ENCODE assay signal across 9 cellular contexts in the genomic region with DNA sequence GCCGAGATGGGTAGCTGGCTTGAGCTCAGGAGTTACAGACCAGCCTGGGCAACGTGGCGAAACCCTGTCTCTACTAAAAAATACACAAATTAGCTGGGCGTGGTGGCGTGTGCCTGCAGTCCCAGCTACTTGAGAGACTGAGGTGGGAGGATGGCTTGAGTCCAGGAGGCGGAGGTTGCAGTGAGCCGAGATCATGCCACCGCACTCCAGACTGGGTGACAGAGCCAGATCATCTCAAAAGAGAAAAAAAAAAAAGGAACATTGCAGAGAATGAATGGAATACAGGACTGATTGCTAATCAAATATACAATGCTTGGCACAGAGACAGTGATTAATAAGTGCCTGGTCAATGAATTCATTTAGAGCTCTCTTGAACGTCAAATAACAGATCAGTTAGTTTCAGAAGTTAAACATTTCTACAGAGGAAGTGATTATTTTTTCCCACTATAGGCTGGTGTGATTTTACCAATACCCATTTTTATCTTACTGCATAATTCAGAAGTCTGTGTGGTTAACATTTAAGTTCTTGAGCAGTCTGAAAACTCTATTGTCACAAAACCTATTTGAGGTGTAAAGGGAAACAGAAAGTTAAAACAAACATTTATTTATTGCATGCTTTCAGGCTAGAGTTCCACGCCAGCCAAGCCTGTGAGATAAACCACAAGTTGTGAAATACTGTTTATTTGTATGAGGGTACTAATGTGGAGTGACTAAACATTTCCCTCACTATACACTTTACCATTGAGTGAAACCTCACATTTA. TPM values are rescaled to one million over a fixed set of nuclear protein-coding genes. Genes with fewer than 3 reads are reported as not detected.
DNase-seq lines count a peak whose midpoint lies in the region; ATAC-seq and TF ChIP-seq lines count a peak whose summit lies in the region.
"Had no signal": no experiment of that assay in that cellular context is flagged by ENCODE, and none has a peak within 500 bp of the region (broad histone marks: within the 10 kb centered on the region; RNA-seq: fewer than 3 reads in every experiment).

No MANE protein-coding gene starts in this region.

- peak; percentile 43 for DNase-seq in colonic mucosa
- DNase-seq in upper lobe of right lung, result peak; percentile 83
- no peak for DNase-seq in head of caudate nucleus
- no peak for DNase-seq in dorsolateral prefrontal cortex
- no peak for DNase-seq in activated naive CD4-positive, alpha-beta T cell treated with Interleukin-2 at 50 U/mL for 16 hours

- intact Hi-C loops in colonic mucosa (cut with DNase I), result no loop called here
- intact Hi-C loops in upper lobe of right lung (cut with DNase I), result no loop called here
- intact Hi-C loops in head of caudate nucleus (cut with DNase I), result loop anchor here (10.0 kb wide), 1 partner anchor 115 kb away; no protein-coding TSS in a partner anchor
- intact Hi-C loops in dorsolateral prefrontal cortex (cut with DNase I), result no loop called here

- H3K36me3 ChIP-seq in colonic mucosa (no peaks in the 10 kb centered on the region), upper lobe of right lung (no peaks in the 10 kb centered on the region)
- H3K36me3 ChIP-seq: upper lobe of left lung had no signal

- H3K27ac ChIP-seq in colonic mucosa (no peak overlapping the region), upper lobe of right lung (no peak overlapping the region), dorsolateral prefrontal cortex (no peak overlapping the region)

- TF ChIP-seq CTCF in colonic mucosa (IDR thresholded peaks at IDR 0.05), result no peak
- TF ChIP-seq CTCF in upper lobe of right lung (IDR thresholded peaks at IDR 0.05), result no peak
- TF ChIP-seq CTCF in dorsolateral prefrontal cortex (IDR thresholded peaks at IDR 0.05 in 54 of 56, conservative IDR thresholded peaks at IDR 0.05 in 2 of 56; ENCODE audit: low read depth in 1 of 56, partially characterized antibody in 56 of 56), result no peak

- H3K9ac ChIP-seq in colonic mucosa (ENCODE audit: low read depth in 2 of 2, low read length in 2 of 2), result no peak overlapping the region

- ATAC-seq in GM21423 (IDR thresholded peaks at IDR 0.05; ENCODE audit: unreplicated experiment) (peak; percentile 88), HG03521 (IDR thresholded peaks at IDR 0.05; ENCODE audit: unreplicated experiment) (peak; percentile 85), upper lobe of right lung (peak; percentile 87)

- H3K9me3 ChIP-seq in colonic mucosa (no peaks in the 10 kb centered on the region), upper lobe of right lung (no peaks in the 10 kb centered on the region)
- H3K9me3 ChIP-seq: upper lobe of left lung had no signal

- peak overlapping the region; percentile 23; the same call in 1 of the 2 replicates for H3K4me3 ChIP-seq in GM08714 (ENCODE audit: low read length)
- peak overlapping the region; percentile 9 for H3K4me3 ChIP-seq in colonic mucosa
- H3K4me3 ChIP-seq in upper lobe of right lung, result peak overlapping the region; percentile 4
- H3K4me3 ChIP-seq in dorsolateral prefrontal cortex, result peak overlapping the region in 3 of 59 donors; percentile 17 to 26 (median 24)

- H3K4me1 ChIP-seq in colonic mucosa (no peaks in the 10 kb centered on the region), upper lobe of right lung (no peaks in the 10 kb centered on the region)

- H3K27me3 ChIP-seq in colonic mucosa (no peaks in the 10 kb centered on the region), upper lobe of right lung (no peaks in the 10 kb centered on the region), dorsolateral prefrontal cortex (peaks cover 0 to 13% (median 0%) of the 10 kb centered on the region in 45 donors)
- H3K27me3 ChIP-seq: upper lobe of left lung had no signal

RNA-seq across cellular contexts. Expression of gene TBC1D4, which starts 7.7 kb away (rescaled TPM):
- total RNA-seq in colonic mucosa (10 to 100 TPM; 16.7 to 27.9 TPM), upper lobe of right lung (26.1 TPM), dorsolateral prefrontal cortex (10 to 100 TPM; 11.9 to 37.3 (median 23.9) TPM)

RNA-seq across cellular contexts. Expression of gene COMMD6, which starts 48.0 kb away (rescaled TPM):
- total RNA-seq in colonic mucosa, result 100 to 1,000 TPM; 118 to 157 TPM
- total RNA-seq in upper lobe of right lung, result 142 TPM
- 10 to 100 TPM; 34.4 to 94.2 (median 57.6) TPM for total RNA-seq in dorsolateral prefrontal cortex

RNA-seq across cellular contexts. Expression of gene UCHL3, which starts 59.9 kb away (rescaled TPM):
- total RNA-seq in colonic mucosa (10 to 100 TPM; 42.9 to 50.7 TPM), upper lobe of right lung (12.9 TPM), dorsolateral prefrontal cortex (10 to 100 TPM; 10.6 to 31.0 (median 20.0) TPM)

Comparison
In these comparisons a context has a peak if more than half of its experiments do, and no peak if none do; other contexts are left out.
1. DNase-seq: peak in colonic mucosa (single experiment) and upper lobe of right lung (single experiment); none in head of caudate nucleus (0 of 42), dorsolateral prefrontal cortex (0 of 10) and activated naive CD4-positive, alpha-beta T cell treated with Interleukin-2 at 50 U/mL for 16 hours (single experiment).
2. Peak in every context shown above with its lines, with median percentiles within 50 percentile points of each other: ATAC-seq.